In the genomic region with DNA sequence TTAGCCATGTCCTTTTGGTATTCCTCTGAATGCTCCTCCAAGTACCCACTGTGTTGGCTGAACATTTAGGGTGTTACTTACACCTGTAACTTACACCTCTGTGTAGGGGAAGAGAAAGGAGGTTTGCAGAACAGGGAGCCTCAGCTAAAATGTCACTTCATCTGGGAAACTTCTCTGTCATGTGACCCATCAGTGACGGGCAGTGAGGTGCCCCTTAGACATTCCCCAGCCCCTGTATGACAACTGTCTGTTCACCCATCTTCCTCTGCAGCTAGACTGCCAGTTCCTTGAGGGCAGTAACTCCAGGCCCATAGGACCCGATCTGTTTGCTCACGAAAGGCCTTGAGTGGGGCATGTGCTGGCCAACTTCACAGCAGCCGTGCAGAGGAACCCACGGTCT, we compare ENCODE assay signal across 1 cellular context.
TF ChIP-seq lines count a peak whose summit lies in the region.

No MANE protein-coding gene starts in this region.

TF ChIP-seq in GM23338, 12 proteins besides CTCF, POLR2A, EP300 and RAD21 (continued from another document):
- TF ChIP-seq NANOG (IDR thresholded peaks at IDR 0.05; ENCODE audit: borderline replicate concordance) = no peak
- TF ChIP-seq, protein P1, sequence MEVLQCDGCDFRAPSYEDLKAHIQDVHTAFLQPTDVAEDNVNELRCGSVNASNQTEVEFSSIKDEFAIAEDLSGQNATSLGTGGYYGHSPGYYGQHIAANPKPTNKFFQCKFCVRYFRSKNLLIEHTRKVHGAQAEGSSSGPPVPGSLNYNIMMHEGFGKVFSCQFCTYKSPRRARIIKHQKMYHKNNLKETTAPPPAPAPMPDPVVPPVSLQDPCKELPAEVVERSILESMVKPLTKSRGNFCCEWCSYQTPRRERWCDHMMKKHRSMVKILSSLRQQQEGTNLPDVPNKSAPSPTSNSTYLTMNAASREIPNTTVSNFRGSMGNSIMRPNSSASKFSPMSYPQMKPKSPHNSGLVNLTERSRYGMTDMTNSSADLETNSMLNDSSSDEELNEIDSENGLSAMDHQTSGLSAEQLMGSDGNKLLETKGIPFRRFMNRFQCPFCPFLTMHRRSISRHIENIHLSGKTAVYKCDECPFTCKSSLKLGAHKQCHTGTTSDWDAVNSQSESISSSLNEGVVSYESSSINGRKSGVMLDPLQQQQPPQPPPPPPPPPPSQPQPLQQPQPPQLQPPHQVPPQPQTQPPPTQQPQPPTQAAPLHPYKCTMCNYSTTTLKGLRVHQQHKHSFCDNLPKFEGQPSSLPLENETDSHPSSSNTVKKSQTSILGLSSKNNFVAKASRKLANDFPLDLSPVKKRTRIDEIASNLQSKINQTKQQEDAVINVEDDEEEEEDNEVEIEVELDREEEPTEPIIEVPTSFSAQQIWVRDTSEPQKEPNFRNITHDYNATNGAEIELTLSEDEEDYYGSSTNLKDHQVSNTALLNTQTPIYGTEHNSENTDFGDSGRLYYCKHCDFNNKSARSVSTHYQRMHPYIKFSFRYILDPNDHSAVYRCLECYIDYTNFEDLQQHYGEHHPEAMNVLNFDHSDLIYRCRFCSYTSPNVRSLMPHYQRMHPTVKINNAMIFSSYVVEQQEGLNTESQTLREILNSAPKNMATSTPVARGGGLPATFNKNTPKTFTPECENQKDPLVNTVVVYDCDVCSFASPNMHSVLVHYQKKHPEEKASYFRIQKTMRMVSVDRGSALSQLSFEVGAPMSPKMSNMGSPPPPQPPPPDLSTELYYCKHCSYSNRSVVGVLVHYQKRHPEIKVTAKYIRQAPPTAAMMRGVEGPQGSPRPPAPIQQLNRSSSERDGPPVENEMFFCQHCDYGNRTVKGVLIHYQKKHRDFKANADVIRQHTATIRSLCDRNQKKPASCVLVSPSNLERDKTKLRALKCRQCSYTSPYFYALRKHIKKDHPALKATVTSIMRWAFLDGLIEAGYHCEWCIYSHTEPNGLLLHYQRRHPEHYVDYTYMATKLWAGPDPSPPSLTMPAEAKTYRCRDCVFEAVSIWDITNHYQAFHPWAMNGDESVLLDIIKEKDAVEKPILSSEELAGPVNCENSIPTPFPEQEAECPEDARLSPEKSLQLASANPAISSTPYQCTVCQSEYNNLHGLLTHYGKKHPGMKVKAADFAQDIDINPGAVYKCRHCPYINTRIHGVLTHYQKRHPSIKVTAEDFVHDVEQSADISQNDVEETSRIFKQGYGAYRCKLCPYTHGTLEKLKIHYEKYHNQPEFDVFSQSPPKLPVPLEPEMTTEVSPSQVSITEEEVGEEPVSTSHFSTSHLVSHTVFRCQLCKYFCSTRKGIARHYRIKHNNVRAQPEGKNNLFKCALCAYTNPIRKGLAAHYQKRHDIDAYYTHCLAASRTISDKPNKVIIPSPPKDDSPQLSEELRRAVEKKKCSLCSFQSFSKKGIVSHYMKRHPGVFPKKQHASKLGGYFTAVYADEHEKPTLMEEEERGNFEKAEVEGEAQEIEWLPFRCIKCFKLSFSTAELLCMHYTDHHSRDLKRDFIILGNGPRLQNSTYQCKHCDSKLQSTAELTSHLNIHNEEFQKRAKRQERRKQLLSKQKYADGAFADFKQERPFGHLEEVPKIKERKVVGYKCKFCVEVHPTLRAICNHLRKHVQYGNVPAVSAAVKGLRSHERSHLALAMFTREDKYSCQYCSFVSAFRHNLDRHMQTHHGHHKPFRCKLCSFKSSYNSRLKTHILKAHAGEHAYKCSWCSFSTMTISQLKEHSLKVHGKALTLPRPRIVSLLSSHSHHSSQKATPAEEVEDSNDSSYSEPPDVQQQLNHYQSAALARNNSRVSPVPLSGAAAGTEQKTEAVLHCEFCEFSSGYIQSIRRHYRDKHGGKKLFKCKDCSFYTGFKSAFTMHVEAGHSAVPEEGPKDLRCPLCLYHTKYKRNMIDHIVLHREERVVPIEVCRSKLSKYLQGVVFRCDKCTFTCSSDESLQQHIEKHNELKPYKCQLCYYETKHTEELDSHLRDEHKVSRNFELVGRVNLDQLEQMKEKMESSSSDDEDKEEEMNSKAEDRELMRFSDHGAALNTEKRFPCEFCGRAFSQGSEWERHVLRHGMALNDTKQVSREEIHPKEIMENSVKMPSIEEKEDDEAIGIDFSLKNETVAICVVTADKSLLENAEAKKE (CRISPR knock-in tag; IDR thresholded peaks at IDR 0.05) = no peak
- no peak for TF ChIP-seq EZH2 (IDR thresholded peaks at IDR 0.05; ENCODE audit: low read depth, unreplicated experiment)
- no peak for TF ChIP-seq ZNF114 (CRISPR knock-in tag; IDR thresholded peaks at IDR 0.05)
- TF ChIP-seq, protein P2, sequence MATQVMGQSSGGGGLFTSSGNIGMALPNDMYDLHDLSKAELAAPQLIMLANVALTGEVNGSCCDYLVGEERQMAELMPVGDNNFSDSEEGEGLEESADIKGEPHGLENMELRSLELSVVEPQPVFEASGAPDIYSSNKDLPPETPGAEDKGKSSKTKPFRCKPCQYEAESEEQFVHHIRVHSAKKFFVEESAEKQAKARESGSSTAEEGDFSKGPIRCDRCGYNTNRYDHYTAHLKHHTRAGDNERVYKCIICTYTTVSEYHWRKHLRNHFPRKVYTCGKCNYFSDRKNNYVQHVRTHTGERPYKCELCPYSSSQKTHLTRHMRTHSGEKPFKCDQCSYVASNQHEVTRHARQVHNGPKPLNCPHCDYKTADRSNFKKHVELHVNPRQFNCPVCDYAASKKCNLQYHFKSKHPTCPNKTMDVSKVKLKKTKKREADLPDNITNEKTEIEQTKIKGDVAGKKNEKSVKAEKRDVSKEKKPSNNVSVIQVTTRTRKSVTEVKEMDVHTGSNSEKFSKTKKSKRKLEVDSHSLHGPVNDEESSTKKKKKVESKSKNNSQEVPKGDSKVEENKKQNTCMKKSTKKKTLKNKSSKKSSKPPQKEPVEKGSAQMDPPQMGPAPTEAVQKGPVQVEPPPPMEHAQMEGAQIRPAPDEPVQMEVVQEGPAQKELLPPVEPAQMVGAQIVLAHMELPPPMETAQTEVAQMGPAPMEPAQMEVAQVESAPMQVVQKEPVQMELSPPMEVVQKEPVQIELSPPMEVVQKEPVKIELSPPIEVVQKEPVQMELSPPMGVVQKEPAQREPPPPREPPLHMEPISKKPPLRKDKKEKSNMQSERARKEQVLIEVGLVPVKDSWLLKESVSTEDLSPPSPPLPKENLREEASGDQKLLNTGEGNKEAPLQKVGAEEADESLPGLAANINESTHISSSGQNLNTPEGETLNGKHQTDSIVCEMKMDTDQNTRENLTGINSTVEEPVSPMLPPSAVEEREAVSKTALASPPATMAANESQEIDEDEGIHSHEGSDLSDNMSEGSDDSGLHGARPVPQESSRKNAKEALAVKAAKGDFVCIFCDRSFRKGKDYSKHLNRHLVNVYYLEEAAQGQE (IDR thresholded peaks at IDR 0.05; ENCODE audit: unreplicated experiment) = no peak
